27 cellular contexts compared by ENCODE assay signal in genomic region chr4:169094656-169095231, GRCh38.
DNase-seq lines count a peak whose midpoint lies in the region; ATAC-seq, FAIRE-seq and TF ChIP-seq lines count a peak whose summit lies in the region.
"Had no signal": no experiment of that assay in that cellular context is flagged by ENCODE, and none has a peak within 500 bp of the region (broad histone marks: within the 10 kb centered on the region; RNA-seq: fewer than 3 reads in every experiment).

No MANE protein-coding gene starts in this region.

- DNase-seq in NCI-H82 (lab: John Stamatoyannopoulos, UW) = peak; percentile 8
- DNase-seq in NCI-H82 treated with DMSO at 0.1 percent for 48 hours (lab: John Stamatoyannopoulos, UW; ENCODE audit: unreplicated experiment) = no peak
- peak; percentile 9 for DNase-seq in UCSD-AML1 (lab: John Stamatoyannopoulos, UW; ENCODE audit: unreplicated experiment)
- no peak for DNase-seq in frontal cortex (ENCODE audit: low spot score in 2 of 2)
- DNase-seq in osteocyte (ENCODE audit: extremely low spot score, unreplicated experiment) = no peak
- no peak for DNase-seq in HCEC 1CT
- no peak for DNase-seq in NCI-H510A (lab: John Stamatoyannopoulos, UW)
- DNase-seq in mucosa of descending colon = no peak
- DNase-seq: AML-193; C1 segment of cervical spinal cord; CD8-positive, alpha-beta T cell; DMS53; EL; GF-D8; H9; MM.1S; NCI-H1048; NCI-H1436; NCI-H187 treated with DMSO at 0.1 percent for 48 hours; NCI-H226; NCI-H524 had no signal

- peak overlapping the region; percentile 19 for H3K27ac Mint-ChIP-seq in osteocyte (ENCODE audit: unreplicated experiment)
- H3K27ac Mint-ChIP-seq: CD8-positive, alpha-beta T cell had no signal

- H3K4me3 ChIP-seq in mucosa of descending colon = no peak overlapping the region
- H3K4me3 ChIP-seq: K562, SJSA1 had no signal

- no peaks in the 10 kb centered on the region for H3K27me3 Mint-ChIP-seq in osteocyte (ENCODE audit: unreplicated experiment)

- no peaks in the 10 kb centered on the region for H3K36me3 ChIP-seq in mucosa of descending colon (ENCODE audit: low read depth)

- H3K4me1 Mint-ChIP-seq in osteocyte (ENCODE audit: unreplicated experiment) = peaks cover 36% of the 10 kb centered on the region
- H3K4me1 Mint-ChIP-seq: H9 had no signal

- H3K9me3 ChIP-seq in mucosa of descending colon = peaks cover 5% of the 10 kb centered on the region

- intact Hi-C loops in mucosa of descending colon (cut with DNase I, micrococcal nuclease) = no loop called here

- ATAC-seq in mucosa of descending colon = no peak
- ATAC-seq: CD8-positive, alpha-beta T cell; HepG2; K562; Right ventricle myocardium inferior had no signal

- TF ChIP-seq CTCF in osteocyte (IDR thresholded peaks at IDR 0.05) (no peak), mucosa of descending colon (IDR thresholded peaks at IDR 0.05) (no peak)

- H3K4me1 ChIP-seq in mucosa of descending colon (ENCODE audit: low read depth) = no peaks in the 10 kb centered on the region
- H3K4me1 ChIP-seq: SJSA1 had no signal

- peaks cover 4% of the 10 kb centered on the region for H3K9me3 Mint-ChIP-seq in osteocyte (ENCODE audit: unreplicated experiment)

- peaks cover 45% of the 10 kb centered on the region for H3K36me3 Mint-ChIP-seq in osteocyte (ENCODE audit: unreplicated experiment)
- H3K36me3 Mint-ChIP-seq: CD8-positive, alpha-beta T cell had no signal

- peak; percentile 42 for FAIRE-seq in frontal cortex (lab: Jason Lieb, UNC)
- FAIRE-seq: D721Med, HepG2, K562, RCC 7860 had no signal

- no peak overlapping the region for H3K4me3 Mint-ChIP-seq in osteocyte (ENCODE audit: unreplicated experiment)
- H3K4me3 Mint-ChIP-seq: CD8-positive, alpha-beta T cell; H9 had no signal

Comparison
In these comparisons a context has a peak if more than half of its experiments do, and no peak if none do; other contexts are left out.
1. DNase-seq: peak in NCI-H82 (single experiment) and UCSD-AML1 (single experiment); none in NCI-H82 treated with DMSO at 0.1 percent for 48 hours (single experiment), frontal cortex (0 of 2), osteocyte (single experiment), HCEC 1CT (single experiment), NCI-H510A (single experiment) and mucosa of descending colon (0 of 3).